In genomic region chr12:111761099-111761498, GRCh38 we compare ENCODE assay signal across 23 cellular contexts. TPM values are rescaled to one million over a fixed set of nuclear protein-coding genes. Genes with fewer than 3 reads are reported as not detected.
DNase-seq lines count a peak whose midpoint lies in the region; ATAC-seq, FAIRE-seq and TF ChIP-seq lines count a peak whose summit lies in the region.
"Had no signal": no experiment of that assay in that cellular context is flagged by ENCODE, and none has a peak within 500 bp of the region (broad histone marks: within the 10 kb centered on the region; RNA-seq: fewer than 3 reads in every experiment).

No MANE protein-coding gene starts in this region.

- H3K4me2 ChIP-seq in BLaER1: peak overlapping the region; percentile 91
- H3K4me2 ChIP-seq in H1 (ENCODE audit: insufficient read depth in 1 of 2, low read depth in 2 of 2, low read length in 2 of 2): no peak overlapping the region

- H3K4me1 ChIP-seq in BLaER1 (peaks cover 86% of the 10 kb centered on the region), H1 (replicated peaks in 1 of 4; ENCODE audit: control insufficient read depth in 3 of 4, insufficient read depth in 4 of 4, low read length in 3 of 4) (peaks cover 0 to 11% (median 8%) of the 10 kb centered on the region in 4 experiments; a peak in 3 of 7 replicates)

- no peak overlapping the region for H3K27ac ChIP-seq in BLaER1
- no peak overlapping the region for H3K27ac ChIP-seq in H1 (ENCODE audit: low read depth, low read length)
- H3K27ac ChIP-seq: epithelial cell of prostate had no signal

- no peak overlapping the region for H3K27ac Mint-ChIP-seq in effector memory CD8-positive, alpha-beta T cell
- H3K27ac Mint-ChIP-seq: activated CD4-positive, alpha-beta T cell treated with anti-CD3 and anti-CD28 coated beads, Interleukin-2, amount 10 ng/mL, durations not matched to agents 7 days and 5 days; activated naive CD8-positive, alpha-beta T cell; CD8-positive, alpha-beta memory T cell had no signal

- H3K9ac ChIP-seq in BLaER1 (no peak overlapping the region), H1 (replicated peaks in 1 of 4; ENCODE audit: extremely low read depth in 1 of 4, low read depth in 3 of 4, low read length in 3 of 4) (no peak overlapping the region)

- H3K23ac ChIP-seq in H1 (ENCODE audit: insufficient read length): no peak overlapping the region

- no peak for TF ChIP-seq CTCF in H1 (IDR thresholded peaks at IDR 0.05; ENCODE audit: control extremely low read depth in 1 of 3, insufficient read depth in 1 of 3, low read depth in 1 of 3, low read length in 3 of 3)

- H3K79me2 ChIP-seq in H1 (ENCODE audit: control insufficient read depth in 1 of 2, insufficient read depth in 2 of 2, low read length in 2 of 2): no peaks in the 10 kb centered on the region

- H3K18ac ChIP-seq in H1 (ENCODE audit: extremely low read depth, low read length): no peak overlapping the region

- DNase-seq in H1 (ENCODE audit: low read depth in 1 of 2, low spot score in 2 of 2) (no peak), GDM1 (lab: John Stamatoyannopoulos, UW) (no peak)
- no peak for DNase-seq in activated T-cell treated with anti-CD3 and anti-CD28 coated beads, Interleukin-2, amount 50 U/mL, for 48 hours
- no peak for DNase-seq in effector memory CD8-positive, alpha-beta T cell
- DNase-seq: ACHN; activated CD4-positive, alpha-beta T cell treated with anti-CD3 and anti-CD28 coated beads, Interleukin-2, amount 10 ng/mL, durations not matched to agents 7 days and 5 days; CD8-positive, alpha-beta memory T cell; cortex of kidney; EL; foreskin melanocyte; NCI-H1694 treated with DMSO at 0.1 percent for 48 hours; NCI-H524 treated with DMSO at 0.1 percent for 48 hours; stimulated activated CD4-positive, alpha-beta T cell treated with anti-CD3 and anti-CD28 coated beads, Interleukin-2, amount 100 ng/mL, for 48 hours; substantia nigra had no signal

- no peak overlapping the region for H3K4ac ChIP-seq in H1 (replicated peaks; ENCODE audit: insufficient read length, low read depth, low read length)

- POLR2A ChIA-PET in H1 (lab: Charles Lee; ENCODE audit: partially characterized antibody): interaction anchor here (1.3 to 3.9 kb wide), 4 partner anchors 11 to 80 kb away, joined by 3 to 18 read pairs (median 4); partner anchors contain the start of gene MAPKAPK5

- no peak overlapping the region for H2BK120ac ChIP-seq in H1 (replicated peaks; ENCODE audit: low read depth, low read length)

- H3K36me3 Mint-ChIP-seq in effector memory CD8-positive, alpha-beta T cell (ENCODE audit: insufficient read depth): no peaks in the 10 kb centered on the region
- H3K36me3 Mint-ChIP-seq: activated naive CD8-positive, alpha-beta T cell; brain had no signal

- H4K5ac ChIP-seq in H1 (ENCODE audit: insufficient read length, low read depth, low read length): no peak overlapping the region

- no peak for TF ChIP-seq POLR2A in H1 (IDR thresholded peaks at IDR 0.05; ENCODE audit: control extremely low read depth in 1 of 2, low read depth in 2 of 2, low read length in 2 of 2)

- H3K4me3 ChIP-seq in BLaER1 (no peak overlapping the region), H1 (ENCODE audit: extremely low read depth in 1 of 4, insufficient read depth in 2 of 4, low read depth in 3 of 4, low read length in 4 of 4) (no peak overlapping the region)
- H3K4me3 ChIP-seq: HAP-1 had no signal

- H4K8ac ChIP-seq in H1 (ENCODE audit: extremely low read depth, insufficient read depth, low read length): no peak overlapping the region

- CTCF ChIA-PET in H1 (lab: Charles Lee; ENCODE audit: partially characterized antibody): interaction anchor here (0.5 to 3.4 kb wide), 10 partner anchors 8 to 458 kb away, joined by 3 to 18 read pairs (median 4); no protein-coding TSS in a partner anchor

- 0 out of 2 replicates have a peak overlapping the region, but pooled peaks have one; percentile 72 for H2BK20ac ChIP-seq in H1 (ENCODE audit: low read length)

- no peak overlapping the region for H3K14ac ChIP-seq in H1 (ENCODE audit: insufficient read length)

- H3K27me3 Mint-ChIP-seq in effector memory CD8-positive, alpha-beta T cell: peaks cover 29 to 46% of the 10 kb centered on the region in 2 donors
- H3K27me3 Mint-ChIP-seq: brain had no signal

- peaks cover 0 to 5% of the 10 kb centered on the region in 2 donors for H3K4me1 Mint-ChIP-seq in effector memory CD8-positive, alpha-beta T cell (ENCODE audit: low read depth in 2 of 2)

- H4K91ac ChIP-seq in H1 (replicated peaks; ENCODE audit: insufficient read length, low read length): no peak overlapping the region

- H2BK12ac ChIP-seq in H1 (ENCODE audit: low read depth, low read length): no peak overlapping the region

- no peak overlapping the region for H2AK5ac ChIP-seq in H1 (ENCODE audit: low read depth, low read length)

- peaks cover under 1% of the 10 kb centered on the region; the same call in 1 of the 2 replicates for H3K23me2 ChIP-seq in H1 (ENCODE audit: low read depth, low read length)

- no peak for FAIRE-seq in H1 (lab: Jason Lieb, UNC)

- H4K20me1 ChIP-seq in BLaER1 (peaks cover 25% of the 10 kb centered on the region), H1 (replicated peaks in 1 of 2; ENCODE audit: control insufficient read depth in 1 of 2, insufficient read depth in 2 of 2, low read length in 2 of 2) (peaks cover 0 to 2% of the 10 kb centered on the region in 2 experiments)

- no peak overlapping the region for H3K4me3 Mint-ChIP-seq in effector memory CD8-positive, alpha-beta T cell
- H3K4me3 Mint-ChIP-seq: activated CD4-positive, alpha-beta T cell treated with anti-CD3 and anti-CD28 coated beads, Interleukin-2, amount 10 ng/mL, durations not matched to agents 7 days and 5 days; activated naive CD8-positive, alpha-beta T cell; brain; CD8-positive, alpha-beta memory T cell had no signal

- no peak overlapping the region for H2AFZ ChIP-seq in H1 (ENCODE audit: low read length)

- ATAC-seq in GM18498 (IDR thresholded peaks at IDR 0.05; ENCODE audit: unreplicated experiment) (peak; percentile 33), HG02885 (IDR thresholded peaks at IDR 0.05; ENCODE audit: poor library complexity, unreplicated experiment) (peak; percentile 38), HG03432 (IDR thresholded peaks at IDR 0.05; ENCODE audit: unreplicated experiment) (no peak)
- no peak for ATAC-seq in effector memory CD8-positive, alpha-beta T cell (replicated peaks)
- ATAC-seq: SK-N-SH treated with all-trans-retinoic acid at 6 μM for 48 hours had no signal

- WGBS in H1 (ENCODE audit: extremely low coverage in 1 of 2, insufficient coverage in 1 of 2, insufficient read length in 1 of 2, insufficient replicate concordance in 2 of 2, low coverage in 1 of 2, low lambda C conversion rate in 2 of 2, missing lambda C conversion rate in 1 of 2), 2 experiments: 84% methylated on average over 5 of the region's 5 CpGs; no CpG with 5 or more reads in 1 of the 2 experiments

- H3K27me3 ChIP-seq in BLaER1: no peaks in the 10 kb centered on the region
- H3K27me3 ChIP-seq in H1 (replicated peaks in 1 of 4; ENCODE audit: control insufficient read depth in 3 of 4, extremely low read depth in 1 of 4, insufficient read depth in 3 of 4, low read length in 3 of 4): peaks cover 0 to 3% (median 0%) of the 10 kb centered on the region in 4 experiments; a peak in 3 of 7 replicates

- no peak overlapping the region for H3K56ac ChIP-seq in H1 (replicated peaks; ENCODE audit: insufficient read length, low read depth, low read length)

- no peaks in the 10 kb centered on the region for H3K9me3 Mint-ChIP-seq in effector memory CD8-positive, alpha-beta T cell
- H3K9me3 Mint-ChIP-seq: activated CD4-positive, alpha-beta T cell treated with anti-CD3 and anti-CD28 coated beads, Interleukin-2, amount 10 ng/mL, durations not matched to agents 7 days and 5 days; brain had no signal

- H2BK15ac ChIP-seq in H1 (ENCODE audit: low read length): 0 out of 2 replicates have a peak overlapping the region, but pooled peaks have one; percentile 31

- H3K36me3 ChIP-seq in BLaER1 (peaks cover 9% of the 10 kb centered on the region; the same call in 1 of the 2 replicates), H1 (ENCODE audit: control insufficient read depth in 2 of 4, insufficient read depth in 4 of 4, low read length in 3 of 4) (no peaks in the 10 kb centered on the region)
- H3K36me3 ChIP-seq: HAP-1 had no signal

- H2BK5ac ChIP-seq in H1 (ENCODE audit: low read depth, low read length): no peak overlapping the region

- TF ChIP-seq RAD21 in H1 (IDR thresholded peaks at IDR 0.05 in 1 of 2, conservative IDR thresholded peaks at IDR 0.05 in 1 of 2; ENCODE audit: low read depth in 2 of 2, low read length in 2 of 2): no peak

- no peaks in the 10 kb centered on the region for H3K79me1 ChIP-seq in H1 (ENCODE audit: low read depth, low read length)

- H3K9me3 ChIP-seq in BLaER1 (no peaks in the 10 kb centered on the region), H1 (ENCODE audit: insufficient read depth in 2 of 2, low read depth in 1 of 2, low read length in 1 of 2) (peaks cover 0 to 4% of the 10 kb centered on the region in 2 experiments; a peak in 2 of 4 replicates)
- H3K9me3 ChIP-seq: HAP-1 had no signal

- no peak for TF ChIP-seq EP300 in H1 (IDR thresholded peaks at IDR 0.05; ENCODE audit: borderline replicate concordance in 1 of 2, low read depth in 2 of 2, low read length in 2 of 2)

TF ChIP-seq in H1, 55 proteins besides CTCF, POLR2A, EP300 and RAD21 (continues in another document):
- TF ChIP-seq EGR1 (IDR thresholded peaks at IDR 0.05; ENCODE audit: borderline replicate concordance, low read depth, low read length): no peak
- no peak for TF ChIP-seq KDM5A (IDR thresholded peaks at IDR 0.05; ENCODE audit: low read length)
- TF ChIP-seq CHD1 (IDR thresholded peaks at IDR 0.05; ENCODE audit: low read depth, low read length): no peak
- TF ChIP-seq TEAD4 (IDR thresholded peaks at IDR 0.05; ENCODE audit: low read depth, low read length): no peak
- TF ChIP-seq RNF2 (IDR thresholded peaks at IDR 0.05; ENCODE audit: borderline replicate concordance, low read depth, low read length, missing control alignments, poor library complexity, severe bottlenecking): no peak
- TF ChIP-seq FOSL1 (IDR thresholded peaks at IDR 0.05; ENCODE audit: insufficient read depth, low read depth, low read length): no peak
- no peak for TF ChIP-seq POU5F1 (IDR thresholded peaks at IDR 0.05; ENCODE audit: low read depth, low read length)

RNA-seq across cellular contexts. Expression of gene ALDH2, which starts 5.6 kb away (rescaled TPM):
- 40.4 and 43.8 TPM in 2 replicates for total RNA-seq in H1 (2021; fragmentation: NEBNext Ultra II Directional; extraction: Animal tissue kit (Norgen Biotek cat#: 25700))
- 25.4 and 31.3 TPM in 2 replicates for polyA plus RNA-seq in H1 (2011; rRNA removed)
- polyA plus RNA-seq in H1 (2011; cell fraction: cytosol; rRNA removed): 37.7 TPM
- polyA plus RNA-seq in H1 (2011; cell fraction: nucleus; rRNA removed): 41.1 TPM
- polyA plus RNA-seq in H1 (2012, experiment 1 of 2): 46.3 to 57.1 TPM (median 49.9 TPM) in 4 replicates
- polyA plus RNA-seq in H1 (2012, experiment 2 of 2): 26.2 TPM
- 11.5 TPM for polyA plus RNA-seq in H1 (2013, experiment 1 of 2)
- polyA plus RNA-seq in H1 (2013, experiment 2 of 2): 11.0 TPM
- 25.8 and 36.1 TPM in 2 replicates for polyA minus RNA-seq in H1 (2011; rRNA and poly(A)+ RNA removed)
- polyA minus RNA-seq in H1 (2011; cell fraction: cytosol; rRNA and poly(A)+ RNA removed): 28.1 TPM
- 13.7 TPM for polyA minus RNA-seq in H1 (2011; cell fraction: nucleus; rRNA and poly(A)+ RNA removed)

Comparison
In these comparisons a context has a peak if more than half of its experiments do, and no peak if none do; other contexts are left out.
1. ATAC-seq: peak in GM18498 (single experiment) and HG02885 (single experiment); none in HG03432 (single experiment) and effector memory CD8-positive, alpha-beta T cell (single experiment).